Comparison of ENCODE assay signal across 7 cellular contexts in the genomic region with DNA sequence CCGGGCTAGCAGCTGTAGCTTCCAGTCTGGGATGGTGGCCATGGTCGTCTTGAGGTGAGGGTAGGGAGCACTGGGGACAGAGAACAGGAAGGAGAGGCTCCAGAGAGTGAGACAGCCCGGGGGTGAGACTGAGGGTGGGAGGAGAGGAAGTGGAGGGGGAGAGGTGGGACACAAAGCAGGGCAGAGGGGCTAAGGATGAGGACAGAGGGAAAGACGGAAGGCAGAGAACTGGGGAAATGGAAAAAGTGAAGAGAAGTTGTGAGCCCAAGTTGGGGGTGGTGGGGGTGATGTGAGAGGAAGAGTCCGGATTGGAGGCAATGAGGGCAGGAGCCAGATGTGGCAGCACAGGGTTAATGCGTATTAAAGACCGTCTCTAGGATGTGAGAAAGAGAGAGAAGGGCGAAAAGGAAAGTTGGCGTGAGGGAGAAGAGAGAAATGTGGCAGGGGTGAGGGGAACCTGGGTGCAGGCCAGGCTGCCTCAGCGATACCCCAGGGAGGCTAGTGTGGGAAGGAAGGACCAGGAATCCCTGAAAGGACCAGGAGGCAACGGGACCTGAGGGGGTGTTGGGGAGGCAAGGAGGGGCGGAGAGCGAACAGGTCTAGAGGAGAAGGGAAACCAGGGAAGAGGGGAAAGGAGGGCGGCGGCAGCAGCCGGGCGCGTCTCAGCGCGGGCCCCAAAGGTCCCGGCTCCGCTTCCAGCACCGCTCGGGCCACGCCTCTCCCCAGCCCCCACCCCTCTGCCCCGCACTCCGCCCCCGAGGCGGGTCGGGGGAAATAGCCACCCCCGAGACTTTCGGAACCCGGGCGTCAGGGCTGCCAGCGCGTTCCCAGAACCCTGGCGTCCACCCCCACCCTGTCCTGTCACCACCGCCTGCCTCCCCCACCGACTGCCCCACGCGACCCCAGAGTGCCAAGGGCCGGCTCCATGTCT.
DNase-seq lines count a peak whose midpoint lies in the region; ATAC-seq and TF ChIP-seq lines count a peak whose summit lies in the region.

TSS of gene PPP1R18 (minus strand) at position 669 of the 931 bp plus-strand sequence. CDS start at position 42, 627 bp downstream.

- TF ChIP-seq POLR2A in GM18505 (IDR thresholded peaks at IDR 0.05; ENCODE audit: borderline replicate concordance, extremely low read depth, insufficient read depth, insufficient read length) = peak; percentile 55

- no peak for TF ChIP-seq CTCF in LNCaP clone FGC (IDR thresholded peaks at IDR 0.05; ENCODE audit: control insufficient read depth, extremely low read depth, insufficient read depth)

- H3K4me3 ChIP-seq in LNCaP clone FGC (ENCODE audit: low read depth, low read length) = peak within 1 kb of the TSS; percentile 71

- DNase-seq in LNCaP clone FGC (ENCODE audit: low read depth) = no peak
- DNase-seq in central memory CD4-positive, alpha-beta T cell = peak; percentile 67
- DNase-seq in stimulated activated CD4-positive, alpha-beta T cell treated with anti-CD3 and anti-CD28 coated beads, Interleukin-1b, Interleukin-23, amount 100 ng/mL, for 1 hour (ENCODE audit: low read depth in 2 of 2) = peak; percentile 60 to 79
- DNase-seq in OCI-M2 (lab: John Stamatoyannopoulos, UW; ENCODE audit: unreplicated experiment) = no peak

- peak within 1 kb of the TSS; percentile 92 for H3K27ac ChIP-seq in layer of hippocampus (ENCODE audit: low read depth, low read length)

- H3K27me3 ChIP-seq in layer of hippocampus (ENCODE audit: control insufficient read depth, insufficient read depth, low read length) = no peaks in the 10 kb centered on the region

- ATAC-seq in GM18505 (IDR thresholded peaks at IDR 0.05; ENCODE audit: unreplicated experiment) = no peak
- ATAC-seq in activated CD4-positive, CD25-positive, alpha-beta regulatory T cell treated with anti-CD3 and anti-CD28 coated beads, Interleukin-2, amount 50 U/mL, for 24 hours = peak; percentile 39 to 43

Comparison
In these comparisons a context has a peak if more than half of its experiments do, and no peak if none do; other contexts are left out.
1. DNase-seq: peak in central memory CD4-positive, alpha-beta T cell (single experiment) and stimulated activated CD4-positive, alpha-beta T cell treated with anti-CD3 and anti-CD28 coated beads, Interleukin-1b, Interleukin-23, amount 100 ng/mL, for 1 hour (2 of 2); none in LNCaP clone FGC (single experiment) and OCI-M2 (single experiment).